29 cellular contexts compared by ENCODE assay signal in the genomic region with DNA sequence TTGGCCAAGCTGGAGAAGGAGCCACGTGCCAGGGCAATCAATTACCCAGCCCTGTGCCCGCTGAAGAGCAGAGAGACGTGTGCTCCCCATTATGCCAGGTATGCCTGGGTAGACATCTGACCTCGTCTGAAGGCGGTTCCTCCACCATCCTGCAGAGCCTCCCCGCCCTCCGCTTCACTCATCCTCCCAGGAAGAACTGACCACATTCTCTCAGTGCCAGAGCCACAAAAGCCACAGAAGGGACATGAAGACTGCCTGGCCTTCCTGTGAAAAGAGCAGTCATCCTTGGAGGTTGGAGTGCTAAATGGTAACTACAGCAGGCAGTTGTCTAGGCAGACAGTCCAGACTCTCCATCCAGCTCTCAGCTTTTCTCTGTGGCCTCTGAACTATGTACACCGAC. TPM values are rescaled to one million over a fixed set of nuclear protein-coding genes. Genes with fewer than 3 reads are reported as not detected.
DNase-seq lines count a peak whose midpoint lies in the region; ATAC-seq, FAIRE-seq and TF ChIP-seq lines count a peak whose summit lies in the region.
"Had no signal": no experiment of that assay in that cellular context is flagged by ENCODE, and none has a peak within 500 bp of the region (broad histone marks: within the 10 kb centered on the region; RNA-seq: fewer than 3 reads in every experiment).

No MANE protein-coding gene starts in this region.

- TF ChIP-seq CTCF in NB4 (IDR thresholded peaks at IDR 0.05; ENCODE audit: low read depth, low read length), result no peak

- no peak overlapping the region for H3K4me3 ChIP-seq in NB4 (ENCODE audit: low read depth, low read length)
- H3K4me3 ChIP-seq: K562, lower lobe of right lung, mucosa of descending colon, neural progenitor cell, right lobe of liver, tibial artery had no signal

- FAIRE-seq in GM12892 (lab: Jason Lieb, UNC), result no peak
- FAIRE-seq: endometrium, K562, keratinocyte had no signal

- TF ChIP-seq POLR2A in NB4 (IDR thresholded peaks at IDR 0.05; ENCODE audit: extremely low read depth, insufficient read length) (no peak), GM12892 (IDR thresholded peaks at IDR 0.05; ENCODE audit: low read depth, low read length) (no peak)

- peak; percentile 7 for DNase-seq in CMK (ENCODE audit: low read depth)
- peak; percentile 54 for DNase-seq in H4 (ENCODE audit: low spot score)
- peak; percentile 85 for DNase-seq in NB4 (ENCODE audit: low read depth)
- DNase-seq in kidney tubule cell (ENCODE audit: low spot score), result peak; percentile 60
- DNase-seq in SHP77 (lab: John Stamatoyannopoulos, UW), result no peak
- no peak for DNase-seq in GM12892 (ENCODE audit: insufficient read length)
- DNase-seq: activated CD4-positive, alpha-beta T cell treated with anti-CD3 and anti-CD28 coated beads for 36 hours; activated CD8-positive, alpha-beta memory T cell treated with anti-CD3 and anti-CD28 coated beads, Interleukin-2, amount 50 U/mL, for 4 hours; activated naive CD8-positive, alpha-beta T cell treated with anti-CD3 and anti-CD28 coated beads, Interleukin-2, amount 10 ng/mL, durations not matched to agents 7 days and 5 days; CD4-positive, alpha-beta memory T cell; dermis blood vessel endothelial cell; lower lobe of right lung; mucosa of descending colon; NCI-H1092 treated with DMSO at 0.1 percent for 48 hours; NCI-H1930; NCI-H226; NCI-H774; posterior cingulate gyrus; right lobe of liver; stimulated activated CD4-positive, alpha-beta T cell treated with anti-CD3 and anti-CD28 coated beads, Interleukin-4, amount 100 ng/mL, for 4 hours; T-cell; tibial artery had no signal

- no peak for ATAC-seq in HG03354 (IDR thresholded peaks at IDR 0.05; ENCODE audit: poor library complexity, severe bottlenecking, unreplicated experiment)
- ATAC-seq: activated CD4-positive, alpha-beta T cell treated with anti-CD3 and anti-CD28 coated beads for 36 hours; K562; lower lobe of right lung; mucosa of descending colon; right lobe of liver; Right ventricle myocardium inferior; T-cell had no signal

RNA-seq across cellular contexts. Expression of a gene that starts 12.0 kb away (rescaled TPM):
- 0.35 and 0.55 TPM in 2 replicates for total RNA-seq in H4 (2014; rRNA removed; shearing (Covaris generic))
- 0.04 TPM for polyA plus RNA-seq in GM12892 (2012; ENCODE audit: missing spikeins)
- total RNA-seq: activated CD4-positive, alpha-beta T cell treated with anti-CD3 and anti-CD28 coated beads for 36 hours; activated naive CD8-positive, alpha-beta T cell treated with anti-CD3 and anti-CD28 coated beads, Interleukin-2, amount 10 ng/mL, durations not matched to agents 7 days and 5 days; CD4-positive, alpha-beta memory T cell; G401; K562; lower lobe of right lung; right lobe of liver; Right ventricle myocardium inferior had no signal
- polyA plus RNA-seq: K562, keratinocyte had no signal

Comparison
In these comparisons a context has a peak if more than half of its experiments do, and no peak if none do; other contexts are left out.
1. DNase-seq: peak in CMK (single experiment), H4 (single experiment), NB4 (single experiment) and kidney tubule cell (single experiment); none in SHP77 (0 of 2) and GM12892 (single experiment).